1 cellular context compared by ENCODE assay signal in the genomic region with DNA sequence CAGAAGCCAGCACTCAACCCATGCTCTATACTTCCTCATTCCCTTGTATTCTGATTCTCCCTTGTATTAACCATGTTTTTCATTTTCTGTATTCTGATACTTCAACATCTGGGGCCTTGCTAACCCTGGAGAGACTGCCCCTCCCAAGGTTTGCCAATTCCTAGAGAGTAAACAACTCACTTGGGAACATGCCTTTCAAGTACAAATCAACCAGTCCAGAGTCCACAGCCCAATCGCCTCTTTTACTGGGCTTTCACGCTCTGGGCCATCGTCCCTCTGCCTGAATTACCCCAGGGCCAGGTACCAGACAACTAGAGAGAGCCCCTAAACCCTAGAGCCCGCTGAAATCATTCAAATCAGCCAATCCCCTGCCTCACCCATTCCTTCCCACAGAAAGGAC.
A peak's percentile ranks its signal among the peaks of the same experiment; 100 is the strongest.
TF ChIP-seq lines count a peak whose summit lies in the region.

No MANE protein-coding gene starts in this region.

TF ChIP-seq in HepG2, 621 proteins besides CTCF, POLR2A, EP300 and RAD21 (continued from another document and continues in another):
- TF ChIP-seq, protein P1, sequence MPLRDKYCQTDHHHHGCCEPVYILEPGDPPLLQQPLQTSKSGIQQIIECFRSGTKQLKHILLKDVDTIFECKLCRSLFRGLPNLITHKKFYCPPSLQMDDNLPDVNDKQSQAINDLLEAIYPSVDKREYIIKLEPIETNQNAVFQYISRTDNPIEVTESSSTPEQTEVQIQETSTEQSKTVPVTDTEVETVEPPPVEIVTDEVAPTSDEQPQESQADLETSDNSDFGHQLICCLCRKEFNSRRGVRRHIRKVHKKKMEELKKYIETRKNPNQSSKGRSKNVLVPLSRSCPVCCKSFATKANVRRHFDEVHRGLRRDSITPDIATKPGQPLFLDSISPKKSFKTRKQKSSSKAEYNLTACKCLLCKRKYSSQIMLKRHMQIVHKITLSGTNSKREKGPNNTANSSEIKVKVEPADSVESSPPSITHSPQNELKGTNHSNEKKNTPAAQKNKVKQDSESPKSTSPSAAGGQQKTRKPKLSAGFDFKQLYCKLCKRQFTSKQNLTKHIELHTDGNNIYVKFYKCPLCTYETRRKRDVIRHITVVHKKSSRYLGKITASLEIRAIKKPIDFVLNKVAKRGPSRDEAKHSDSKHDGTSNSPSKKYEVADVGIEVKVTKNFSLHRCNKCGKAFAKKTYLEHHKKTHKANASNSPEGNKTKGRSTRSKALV (CRISPR knock-in tag; IDR thresholded peaks at IDR 0.05): no peak
- TF ChIP-seq HMG20B (CRISPR knock-in tag; conservative IDR thresholded peaks at IDR 0.05): 0 out of 2 replicates have a peak, but pooled peaks have one; percentile 48
- TF ChIP-seq ZNF710 (CRISPR knock-in tag; IDR thresholded peaks at IDR 0.05; ENCODE audit: borderline replicate concordance): no peak
- no peak for TF ChIP-seq ZNF143 (CRISPR knock-in tag; IDR thresholded peaks at IDR 0.05)
- TF ChIP-seq TAF1 (CRISPR knock-in tag; IDR thresholded peaks at IDR 0.05): no peak
- TF ChIP-seq MAX (IDR thresholded peaks at IDR 0.05): peak; percentile 36; the same call in 1 of the 2 replicates
- 0 out of 2 replicates have a peak, but pooled peaks have one; percentile 40 for TF ChIP-seq ZMAT3 (CRISPR knock-in tag; conservative IDR thresholded peaks at IDR 0.05)
- TF ChIP-seq TP53 (CRISPR knock-in tag; conservative IDR thresholded peaks at IDR 0.05): no peak
- no peak for TF ChIP-seq GTF2F1 (IDR thresholded peaks at IDR 0.05; ENCODE audit: low read length)
- TF ChIP-seq ZNF775 (CRISPR knock-in tag; IDR thresholded peaks at IDR 0.05; ENCODE audit: borderline replicate concordance): no peak
- TF ChIP-seq HIC2 (CRISPR knock-in tag; IDR thresholded peaks at IDR 0.05; ENCODE audit: low read depth): no peak
- TF ChIP-seq RERE (CRISPR knock-in tag; IDR thresholded peaks at IDR 0.05; ENCODE audit: low read depth): peak; percentile 50; the same call in 1 of the 2 replicates
- no peak for TF ChIP-seq KLF11 (CRISPR knock-in tag; IDR thresholded peaks at IDR 0.05)
- no peak for TF ChIP-seq ZNF776 (CRISPR knock-in tag; IDR thresholded peaks at IDR 0.05)
- TF ChIP-seq PBX3 (CRISPR knock-in tag; IDR thresholded peaks at IDR 0.05; ENCODE audit: borderline replicate concordance): no peak
- TF ChIP-seq, protein P2, sequence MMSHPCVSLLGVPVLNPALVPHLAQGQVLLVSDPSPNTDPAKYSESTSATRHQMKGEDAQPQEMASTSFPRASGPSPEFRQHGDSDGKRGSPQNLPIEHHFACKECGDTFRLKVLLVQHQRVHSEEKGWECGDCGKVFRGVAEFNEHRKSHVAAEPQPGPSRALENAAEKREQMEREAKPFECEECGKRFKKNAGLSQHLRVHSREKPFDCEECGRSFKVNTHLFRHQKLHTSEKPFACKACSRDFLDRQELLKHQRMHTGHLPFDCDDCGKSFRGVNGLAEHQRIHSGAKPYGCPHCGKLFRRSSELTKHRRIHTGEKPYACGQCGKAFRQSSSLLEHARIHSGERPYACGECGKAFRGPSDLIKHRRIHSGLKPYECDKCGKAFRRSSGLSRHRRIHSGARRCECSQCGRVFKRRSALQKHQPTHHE (CRISPR knock-in tag; IDR thresholded peaks at IDR 0.05; ENCODE audit: borderline replicate concordance): no peak
- no peak for TF ChIP-seq WIZ (CRISPR knock-in tag; IDR thresholded peaks at IDR 0.05)
- no peak for TF ChIP-seq KIAA2018 (CRISPR knock-in tag; IDR thresholded peaks at IDR 0.05; ENCODE audit: borderline replicate concordance)
- no peak for TF ChIP-seq XBP1 (CRISPR knock-in tag; IDR thresholded peaks at IDR 0.05)
- TF ChIP-seq ATRX (CRISPR knock-in tag; IDR thresholded peaks at IDR 0.05; ENCODE audit: borderline replicate concordance): no peak
- TF ChIP-seq ZNF207 (IDR thresholded peaks at IDR 0.05; ENCODE audit: borderline replicate concordance): no peak
- TF ChIP-seq ZBTB8A (CRISPR knock-in tag; IDR thresholded peaks at IDR 0.05; ENCODE audit: borderline replicate concordance, low read depth): no peak
- no peak for TF ChIP-seq ARNT (IDR thresholded peaks at IDR 0.05)
- TF ChIP-seq MEIS1 (CRISPR knock-in tag; IDR thresholded peaks at IDR 0.05; ENCODE audit: borderline replicate concordance): no peak
